ENCODE assay signal across 18 cellular contexts in genomic region chr17:12756786-12757185, GRCh38.
"Had no signal": no experiment of that assay in that cellular context is flagged by ENCODE, and none has a peak within 500 bp of the region (broad histone marks: within the 10 kb centered on the region; RNA-seq: fewer than 3 reads in every experiment).

No MANE protein-coding gene starts in this region.

- H3K36me3 ChIP-seq: thyroid gland had no signal

- H3K27ac ChIP-seq: dorsolateral prefrontal cortex, thyroid gland had no signal

- DNase-seq: activated CD4-positive, alpha-beta T cell treated with anti-CD3 and anti-CD28 coated beads, Interleukin-2, amount 10 ng/mL, durations not matched to agents 24 days and 14 days; activated CD4-positive, CD25-positive, alpha-beta regulatory T cell; activated CD8-positive, alpha-beta memory T cell treated with anti-CD3 and anti-CD28 coated beads for 24 hours; activated naive CD4-positive, alpha-beta T cell treated with anti-CD3 and anti-CD28 coated beads for 36 hours; activated naive CD8-positive, alpha-beta T cell treated with anti-CD3 and anti-CD28 coated beads, Interleukin-2, amount 50 U/mL, for 24 hours; aorta; dorsolateral prefrontal cortex; endodermal cell; glutamatergic neuron; kidney glomerular epithelial cell; left ventricle myocardium superior; mesendoderm; nucleus accumbens; posterior cingulate gyrus; stimulated activated CD4-positive, alpha-beta T cell treated with anti-CD3 and anti-CD28 coated beads, Interleukin-4, amount 100 ng/mL, for 1 hour; stimulated activated naive B cell treated with anti-CD40 and anti-IgM and Interleukin-4, amounts not matched to agents 10 μg/mL and 1 μg/mL and 100 μg/mL, for 72 hours; thyroid gland had no signal

- H3K9me3 ChIP-seq: thyroid gland had no signal

- ATAC-seq: activated naive CD8-positive, alpha-beta T cell treated with anti-CD3 and anti-CD28 coated beads, Interleukin-2, amount 50 U/mL, for 24 hours; left ventricle myocardium superior; natural killer cell treated with Interleukin-12 subunit alpha and Interleukin-12 subunit beta and Interleukin-15 and Interleukin-18, amount 100 ng/mL, for 72 hours; stimulated activated naive B cell treated with anti-CD40 and anti-IgM and Interleukin-4, amounts not matched to agents 10 μg/mL and 1 μg/mL and 100 μg/mL, for 72 hours had no signal

- H3K4me1 ChIP-seq: thyroid gland had no signal

- H3K4me3 ChIP-seq: dorsolateral prefrontal cortex, thyroid gland had no signal

- H3K27me3 ChIP-seq: thyroid gland had no signal
